ENCODE assay signal across 21 cellular contexts in genomic region chr2:144730711-144731110, GRCh38.
"Had no signal": no experiment of that assay in that cellular context is flagged by ENCODE, and none has a peak within 500 bp of the region (broad histone marks: within the 10 kb centered on the region; RNA-seq: fewer than 3 reads in every experiment).

No MANE protein-coding gene starts in this region.

- H3K4me3 ChIP-seq: left ventricle myocardium inferior, mucosa of descending colon, ovary, right atrium auricular region, right lobe of liver, skin epidermis, spleen, stomach, testis, thyroid gland, transverse colon, upper lobe of left lung, vagina had no signal

- H3K9me3 ChIP-seq: mucosa of descending colon, ovary, right lobe of liver, testis, thyroid gland, transverse colon, vagina had no signal

- H3K4me1 ChIP-seq: right atrium auricular region, right lobe of liver, spleen, stomach, testis, thyroid gland, transverse colon, upper lobe of left lung, vagina had no signal

- ATAC-seq: mucosa of descending colon; naive thymus-derived CD4-positive, alpha-beta T cell; natural killer cell treated with Interleukin-12 subunit alpha and Interleukin-12 subunit beta and Interleukin-15 and Interleukin-18, amount 100 ng/mL, for 72 hours; right lobe of liver; stimulated activated naive B cell treated with anti-CD40 and anti-IgM and Interleukin-4, amounts not matched to agents 10 μg/mL and 1 μg/mL and 100 μg/mL, for 72 hours; stimulated activated naive CD8-positive, alpha-beta T cell treated with anti-CD3 and anti-CD28 coated beads, Interleukin-15, Interleukin-2, amounts not matched to agents 100 U/mL and 50 U/mL, for 24 hours had no signal

- H3K27ac ChIP-seq: left ventricle myocardium inferior, ovary, right atrium auricular region, right lobe of liver, skin epidermis, spleen, stomach, testis, thyroid gland, transverse colon, upper lobe of left lung, vagina had no signal

- H3K36me3 ChIP-seq: left ventricle myocardium inferior, ovary, right atrium auricular region, right lobe of liver, spleen, stomach, thyroid gland, transverse colon, upper lobe of left lung, vagina had no signal

- H3K27me3 ChIP-seq: ovary, right atrium auricular region, right lobe of liver, spleen, stomach, testis, thyroid gland, transverse colon, upper lobe of left lung, vagina had no signal

- DNase-seq: hypothalamus; immature natural killer cell; islet precursor cell; left ventricle myocardium inferior; midbrain; mucosa of descending colon; naive thymus-derived CD4-positive, alpha-beta T cell; ovary; right lobe of liver; spleen; stimulated activated naive B cell treated with anti-CD40 and anti-IgM and Interleukin-4, amounts not matched to agents 10 μg/mL and 1 μg/mL and 100 μg/mL, for 72 hours; stimulated activated naive CD8-positive, alpha-beta T cell treated with anti-CD3 and anti-CD28 coated beads, Interleukin-15, Interleukin-2, amounts not matched to agents 100 U/mL and 50 U/mL, for 24 hours; stomach; testis; thyroid gland; transverse colon; upper lobe of left lung had no signal
